15 cellular contexts compared by ENCODE assay signal in genomic region chr18:12843420-12844346, GRCh38. TPM values are rescaled to one million over a fixed set of nuclear protein-coding genes. Genes with fewer than 3 reads are reported as not detected.
DNase-seq lines count a peak whose midpoint lies in the region; ATAC-seq and TF ChIP-seq lines count a peak whose summit lies in the region.
"Had no signal": no experiment of that assay in that cellular context is flagged by ENCODE, and none has a peak within 500 bp of the region (broad histone marks: within the 10 kb centered on the region; RNA-seq: fewer than 3 reads in every experiment).

No MANE protein-coding gene starts in this region.

- in situ Hi-C loops in IMR-90 (cut with MboI; ENCODE audit: low sequenced_read_pairs) = loop anchor here (5.0 kb wide), 1 partner anchor 34 kb away; no protein-coding TSS in a partner anchor

- CTCF ChIA-PET in IMR-90 (lab: Yijun Ruan, JAX) = interaction anchor here (0.6 kb wide), 1 partner anchor 315 kb away, joined by 5 read pairs; no protein-coding TSS in a partner anchor

- WGBS in IMR-90 (ENCODE audit: extremely low coverage in 2 of 2, insufficient read length in 1 of 2), 2 experiments = 100% methylated on average over 3 of the region's 12 CpGs; no CpG with 5 or more reads in 1 of the 2 experiments
- 91 to 92% methylated on average over 5 of the region's 12 CpGs for WGBS in mesodermal cell (ENCODE audit: insufficient coverage in 2 of 2), 2 experiments

- no TSS peak for BruUV-seq in IMR-90 (replicated peaks; lab: Mats Ljungman, UMichigan)

- no peak overlapping the region for H2AK9ac ChIP-seq in IMR-90 (replicated peaks; ENCODE audit: low read depth, low read length, poor library complexity)

- H3K4me2 ChIP-seq in IMR-90 (ENCODE audit: low read depth, low read length) = no peak overlapping the region

- TF ChIP-seq POLR2A in IMR-90 (IDR thresholded peaks at IDR 0.05; ENCODE audit: low read depth, low read length) = no peak

- H3K56ac ChIP-seq in IMR-90 (ENCODE audit: extremely low read depth, insufficient read depth, low read length) = no peak overlapping the region

- no peak overlapping the region for H3K27ac ChIP-seq in IMR-90 (ENCODE audit: insufficient read depth, low read length)
- peak overlapping the region; percentile 48 for H3K27ac ChIP-seq in mesodermal cell (ENCODE audit: low read depth, low read length, severe bottlenecking)
- H3K27ac ChIP-seq in effector memory CD4-positive, alpha-beta T cell (ENCODE audit: insufficient read depth, low read length, poor library complexity, severe bottlenecking) = no peak overlapping the region
- H3K27ac ChIP-seq: C4-2B, right atrium auricular region had no signal

- H3K36me3 Mint-ChIP-seq in activated naive CD8-positive, alpha-beta T cell = peaks cover 8% of the 10 kb centered on the region

- no peak for TF ChIP-seq CTCF in IMR-90 (conservative IDR thresholded peaks at IDR 0.05; ENCODE audit: low read depth, low read length)

- no peak overlapping the region for H3K9ac ChIP-seq in IMR-90 (ENCODE audit: low read depth, low read length)

- H4K8ac ChIP-seq in IMR-90 (ENCODE audit: low read depth in 2 of 2, low read length in 2 of 2) = no peak overlapping the region

- no peak overlapping the region for H3K4ac ChIP-seq in IMR-90 (ENCODE audit: low read depth, low read length)

- dilution Hi-C loops in IMR-90 (cut with HindIII; ENCODE audit: low sequenced_read_pairs, unreplicated experiment) = no loop called here

- H4K5ac ChIP-seq in IMR-90 (ENCODE audit: low read depth, low read length) = no peak overlapping the region

- H3K4me1 ChIP-seq in IMR-90 (ENCODE audit: control insufficient read depth, insufficient read depth, low read length) = peaks cover 10% of the 10 kb centered on the region; the same call in 1 of the 2 replicates
- H3K4me1 ChIP-seq in mesodermal cell (ENCODE audit: control insufficient read depth, insufficient read depth, low read length, poor library complexity, severe bottlenecking) = peaks cover 7% of the 10 kb centered on the region
- H3K4me1 ChIP-seq in effector memory CD4-positive, alpha-beta T cell (ENCODE audit: control insufficient read depth, insufficient read depth, low read length, poor library complexity, severe bottlenecking) = peaks cover 9% of the 10 kb centered on the region
- H3K4me1 ChIP-seq: right atrium auricular region had no signal

- no peak overlapping the region for H3K18ac ChIP-seq in IMR-90 (ENCODE audit: low read depth, low read length)

- 0 out of 2 replicates have a peak overlapping the region, but pooled peaks have one; percentile 8 for H2BK20ac ChIP-seq in IMR-90 (ENCODE audit: low read depth, low read length)

- H3K14ac ChIP-seq in IMR-90 (replicated peaks; ENCODE audit: low read depth, low read length) = no peak overlapping the region

- H4K20me1 ChIP-seq in IMR-90 (ENCODE audit: insufficient read depth, low read length) = no peaks in the 10 kb centered on the region

- peaks cover 20 to 40% of the 10 kb centered on the region in 2 experiments for H3K79me1 ChIP-seq in IMR-90 (ENCODE audit: low read depth in 1 of 2, low read length in 2 of 2)

- 0 out of 2 replicates have a peak, but pooled peaks cover 2% of the 10 kb centered on the region for H3K36me3 ChIP-seq in IMR-90 (ENCODE audit: control insufficient read depth, insufficient read depth, low read length)
- peaks cover 4% of the 10 kb centered on the region for H3K36me3 ChIP-seq in mesodermal cell (ENCODE audit: control insufficient read depth, insufficient read depth, low read length)
- H3K36me3 ChIP-seq in effector memory CD4-positive, alpha-beta T cell (ENCODE audit: control insufficient read depth, insufficient read depth, low read length) = no peaks in the 10 kb centered on the region
- H3K36me3 ChIP-seq: right atrium auricular region had no signal

- DNase-seq in CD1c-positive myeloid dendritic cell (ENCODE audit: extremely low spot score) (peak; percentile 16), IMR-90 (no peak), HuH-7.5 (ENCODE audit: low spot score) (no peak), GF-D8 (lab: John Stamatoyannopoulos, UW) (no peak)
- DNase-seq in effector memory CD4-positive, alpha-beta T cell = no peak
- DNase-seq: activated T-cell treated with anti-CD3 and anti-CD28 coated beads, Interleukin-2, amount 50 U/mL, for 4 hours; cerebellar nuclear complex; mucosa of descending colon; NCI-H2171 treated with DMSO at 0.1 percent for 48 hours had no signal

- H3K27me3 ChIP-seq in IMR-90 (ENCODE audit: control insufficient read depth, insufficient read depth, low read length) = no peaks in the 10 kb centered on the region
- no peaks in the 10 kb centered on the region for H3K27me3 ChIP-seq in effector memory CD4-positive, alpha-beta T cell (replicated peaks; ENCODE audit: control insufficient read depth, insufficient read depth, low read length, poor library complexity, severe bottlenecking)
- H3K27me3 ChIP-seq: right atrium auricular region had no signal

- no peak overlapping the region for H2AFZ ChIP-seq in IMR-90 (replicated peaks; ENCODE audit: low read length, poor library complexity)

- no peak overlapping the region for H3K4me3 ChIP-seq in IMR-90 (ENCODE audit: insufficient read depth, low read depth, low read length)
- no peak overlapping the region for H3K4me3 ChIP-seq in mesodermal cell (ENCODE audit: extremely low read depth, insufficient read depth, low read length, poor library complexity, severe bottlenecking)
- no peak overlapping the region for H3K4me3 ChIP-seq in effector memory CD4-positive, alpha-beta T cell (ENCODE audit: insufficient read depth, low read depth, low read length, poor library complexity, severe bottlenecking)
- H3K4me3 ChIP-seq: mucosa of descending colon, right atrium auricular region had no signal

- H3K4me1 Mint-ChIP-seq in activated naive CD8-positive, alpha-beta T cell (ENCODE audit: low read depth) = peaks cover 79% of the 10 kb centered on the region

- ATAC-seq in IMR-90 (ENCODE audit: low read depth) (no peak), HG02588 (IDR thresholded peaks at IDR 0.05; ENCODE audit: unreplicated experiment) (no peak)
- ATAC-seq: activated T-cell treated with anti-CD3 and anti-CD28 coated beads, Interleukin-2, amount 50 U/mL, for 4 hours; mucosa of descending colon; Panc1 had no signal

- H3K9me1 ChIP-seq in IMR-90 (ENCODE audit: insufficient read depth, low read length) = peaks cover 10% of the 10 kb centered on the region; the same call in 1 of the 2 replicates

- no peak overlapping the region for H2BK120ac ChIP-seq in IMR-90 (ENCODE audit: low read depth, low read length)

- H2AK5ac ChIP-seq in IMR-90 (ENCODE audit: low read depth, low read length) = no peak overlapping the region; the same call in 1 of the 2 replicates

- H3K9me3 ChIP-seq in IMR-90 (ENCODE audit: control insufficient read depth, insufficient read depth, low read length) (no peaks in the 10 kb centered on the region), mesodermal cell (ENCODE audit: control insufficient read depth, low read length) (no peaks in the 10 kb centered on the region)
- no peaks in the 10 kb centered on the region for H3K9me3 ChIP-seq in effector memory CD4-positive, alpha-beta T cell (ENCODE audit: control insufficient read depth, low read length)
- H3K9me3 ChIP-seq: mucosa of descending colon, right atrium auricular region had no signal

- intact Hi-C loops in IMR-90 (cut with micrococcal nuclease) = no loop called here

- no peak overlapping the region for H2BK15ac ChIP-seq in IMR-90 (ENCODE audit: low read depth, low read length)

- no peak overlapping the region for H3K23ac ChIP-seq in IMR-90 (ENCODE audit: low read depth, low read length)

- no peaks in the 10 kb centered on the region for H3K27me3 Mint-ChIP-seq in activated naive CD8-positive, alpha-beta T cell

- peak overlapping the region; percentile 53 for H2BK5ac ChIP-seq in IMR-90 (ENCODE audit: low read depth, low read length, poor library complexity, severe bottlenecking)

- H3K27ac Mint-ChIP-seq in activated naive CD8-positive, alpha-beta T cell = peak overlapping the region; percentile 55

- TF ChIP-seq RAD21 in IMR-90 (IDR thresholded peaks at IDR 0.05; ENCODE audit: low read length) = no peak

- POLR2A ChIA-PET in IMR-90 (lab: Charles Lee; ENCODE audit: unreplicated experiment) = no interaction called here

- H3K4me3 Mint-ChIP-seq in activated naive CD8-positive, alpha-beta T cell = no peak overlapping the region
- H3K4me3 Mint-ChIP-seq: activated T-cell treated with anti-CD3 and anti-CD28 coated beads, Interleukin-2, amount 50 U/mL, for 4 hours had no signal

- H4K91ac ChIP-seq in IMR-90 (ENCODE audit: insufficient read depth, low read depth, low read length) = no peak overlapping the region

- H3K9me3 Mint-ChIP-seq in activated naive CD8-positive, alpha-beta T cell (ENCODE audit: low read depth) = no peaks in the 10 kb centered on the region
- H3K9me3 Mint-ChIP-seq: activated T-cell treated with anti-CD3 and anti-CD28 coated beads, Interleukin-2, amount 50 U/mL, for 4 hours had no signal

TF ChIP-seq in IMR-90, 13 proteins besides CTCF, POLR2A, EP300 and RAD21 (continues in another document):
- TF ChIP-seq CHD1 (IDR thresholded peaks at IDR 0.05; ENCODE audit: low read depth, low read length) = no peak
- no peak for TF ChIP-seq NFE2L2 (IDR thresholded peaks at IDR 0.05; ENCODE audit: low read depth, low read length)
- no peak for TF ChIP-seq FOS (IDR thresholded peaks at IDR 0.05; ENCODE audit: low read depth, low read length)
- no peak for TF ChIP-seq ELK1 (IDR thresholded peaks at IDR 0.05; ENCODE audit: borderline replicate concordance, low read depth, low read length)
- TF ChIP-seq SMC3 (IDR thresholded peaks at IDR 0.05; ENCODE audit: low read depth, low read length) = no peak
- no peak for TF ChIP-seq MAZ (IDR thresholded peaks at IDR 0.05; ENCODE audit: borderline replicate concordance, low read depth, low read length)
- no peak for TF ChIP-seq MXI1 (IDR thresholded peaks at IDR 0.05; ENCODE audit: borderline replicate concordance, low read depth, low read length)
- TF ChIP-seq CEBPB (IDR thresholded peaks at IDR 0.05; ENCODE audit: low read depth, low read length) = no peak
- TF ChIP-seq MAFK (IDR thresholded peaks at IDR 0.05; ENCODE audit: low read depth, low read length) = no peak
- TF ChIP-seq RFX5 (IDR thresholded peaks at IDR 0.05; ENCODE audit: low read depth, low read length) = no peak

RNA-seq across cellular contexts. Expression of gene PTPN2, which starts 40.4 kb away (rescaled TPM):
- total RNA-seq in IMR-90 (2012; rRNA removed) = 30.6 and 36.9 TPM in 2 replicates
- polyA plus RNA-seq in IMR-90 (2012; rRNA removed) = 10.9 and 13.2 TPM in 2 replicates
- 2.4 and 3.9 TPM in 2 replicates for polyA plus RNA-seq in IMR-90 (2012; cell fraction: cytosol; rRNA removed)
- 3.7 and 32.1 TPM in 2 replicates for polyA plus RNA-seq in IMR-90 (2012; cell fraction: nucleus; rRNA removed; ENCODE audit: low replicate concordance)
- polyA plus RNA-seq in mesodermal cell (2013, experiment 1 of 2) = 21.6 TPM
- 25.2 TPM for polyA plus RNA-seq in mesodermal cell (2013, experiment 2 of 2)
